In the genomic region with DNA sequence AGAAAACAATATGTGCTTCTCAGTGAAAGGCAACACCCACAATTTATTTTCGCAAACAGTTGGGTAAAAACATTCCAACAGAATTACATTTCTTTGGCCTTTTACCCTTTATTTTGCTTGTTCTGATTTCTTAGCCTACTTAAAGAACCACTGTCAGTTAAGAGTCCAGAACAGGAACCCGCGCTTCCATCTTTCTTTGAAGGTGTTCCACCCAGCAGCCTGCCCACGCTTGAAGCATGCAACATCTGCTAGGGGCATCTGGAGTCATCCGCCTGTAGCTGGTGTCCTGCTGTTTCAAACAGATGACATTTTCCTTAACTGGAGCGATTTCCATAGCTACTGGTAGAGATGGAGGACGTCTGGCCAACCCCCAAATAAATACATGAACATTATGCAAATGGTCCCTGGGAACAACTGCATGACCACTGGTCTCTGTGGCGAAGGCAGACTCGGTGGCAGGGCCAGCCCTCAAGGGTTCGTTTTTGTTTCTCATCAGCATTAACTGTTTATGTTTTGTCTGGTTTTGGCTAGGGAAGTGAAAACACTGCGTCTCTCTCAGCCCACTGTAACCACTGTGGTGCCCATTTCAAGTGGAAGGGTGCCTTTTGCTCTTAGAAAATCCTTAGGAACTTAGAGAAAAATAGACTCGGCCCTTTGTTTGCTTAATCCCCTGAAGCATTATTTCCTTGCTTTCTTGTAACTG, we compare ENCODE assay signal across 9 cellular contexts. TPM values are rescaled to one million over a fixed set of nuclear protein-coding genes. Genes with fewer than 3 reads are reported as not detected.
DNase-seq lines count a peak whose midpoint lies in the region; ATAC-seq, FAIRE-seq and TF ChIP-seq lines count a peak whose summit lies in the region.
"Had no signal": no experiment of that assay in that cellular context is flagged by ENCODE, and none has a peak within 500 bp of the region (broad histone marks: within the 10 kb centered on the region; RNA-seq: fewer than 3 reads in every experiment).

No MANE protein-coding gene starts in this region.

- TF ChIP-seq CTCF in endothelial cell of umbilical vein (IDR thresholded peaks at IDR 0.05; ENCODE audit: extremely low read depth in 1 of 2, insufficient read depth in 1 of 2, low read depth in 1 of 2, low read length in 2 of 2), result no peak
- no peak for TF ChIP-seq CTCF in transverse colon (IDR thresholded peaks at IDR 0.05)
- no peak for TF ChIP-seq CTCF in CD4-positive, alpha-beta T cell (IDR thresholded peaks at IDR 0.05)

- FAIRE-seq in endothelial cell of umbilical vein (lab: Jason Lieb, UNC) (no peak), small intestine (lab: Jason Lieb, UNC) (no peak)

- peaks cover 71% of the 10 kb centered on the region for H3K4me1 ChIP-seq in endothelial cell of umbilical vein (ENCODE audit: control insufficient read depth, extremely low read depth, insufficient read depth, low read length)
- H3K4me1 ChIP-seq in transverse colon, result peaks cover 3 to 32% (median 6%) of the 10 kb centered on the region in 4 donors
- no peaks in the 10 kb centered on the region for H3K4me1 ChIP-seq in small intestine (ENCODE audit: control insufficient read depth in 2 of 2, insufficient read depth in 1 of 2, low read depth in 1 of 2, low read length in 1 of 2)

- H3K27me3 ChIP-seq in endothelial cell of umbilical vein (ENCODE audit: control insufficient read depth in 2 of 2, insufficient read depth in 2 of 2, low read length in 2 of 2) (no peaks in the 10 kb centered on the region), transverse colon (no peaks in the 10 kb centered on the region), small intestine (ENCODE audit: control insufficient read depth in 2 of 2, insufficient read depth in 2 of 2, low read length in 2 of 2) (no peaks in the 10 kb centered on the region)
- no peaks in the 10 kb centered on the region for H3K27me3 ChIP-seq in CD4-positive, alpha-beta T cell (ENCODE audit: control insufficient read depth, insufficient read depth, low read length)

- no peak for TF ChIP-seq EP300 in transverse colon (IDR thresholded peaks at IDR 0.05; ENCODE audit: low read depth)

- no peaks in the 10 kb centered on the region for H4K20me1 ChIP-seq in endothelial cell of umbilical vein (replicated peaks; ENCODE audit: control insufficient read depth, extremely low read depth, insufficient read depth, low read length)

- H3K27me3 Mint-ChIP-seq in T-helper 2 cell treated with Interferon-gamma antibody and Interleukin-4, amounts not matched to agents 5 μg/mL and 100 μg/mL, for 36 hours (ENCODE audit: low read depth), result peaks cover 30% of the 10 kb centered on the region
- peaks cover 39% of the 10 kb centered on the region for H3K27me3 Mint-ChIP-seq in CD4-positive, alpha-beta T cell

- H3K36me3 ChIP-seq in endothelial cell of umbilical vein (ENCODE audit: control insufficient read depth in 2 of 2, extremely low read depth in 1 of 2, insufficient read depth in 2 of 2, low read length in 2 of 2) (peaks cover 31 to 41% of the 10 kb centered on the region in 2 experiments), transverse colon (no peaks in the 10 kb centered on the region), small intestine (ENCODE audit: control insufficient read depth in 2 of 2, insufficient read depth in 2 of 2, low read length in 2 of 2) (no peaks in the 10 kb centered on the region)

- dilution Hi-C loops in endothelial cell of umbilical vein (cut with MboI; ENCODE audit: extremely low pct_ligation_motif_present, low sequenced_read_pairs), result no loop called here

- no peak for TF ChIP-seq POLR2A in endothelial cell of umbilical vein (IDR thresholded peaks at IDR 0.05; ENCODE audit: low read depth, low read length)
- no peak for TF ChIP-seq POLR2A in transverse colon (IDR thresholded peaks at IDR 0.05)

- H3K9me1 ChIP-seq in endothelial cell of umbilical vein (replicated peaks; ENCODE audit: control insufficient read depth, extremely low read depth, insufficient read depth, low read length), result no peaks in the 10 kb centered on the region

- no TSS peak for BruUV-seq in endothelial cell of umbilical vein (replicated peaks; lab: Mats Ljungman, UMichigan)

- ATAC-seq in HG03442 (IDR thresholded peaks at IDR 0.05; ENCODE audit: unreplicated experiment), result peak; percentile 83
- ATAC-seq in activated naive CD4-positive, alpha-beta T cell treated with anti-CD3 and anti-CD28 coated beads, Interleukin-2, amount 50 U/mL, for 72 hours, result no peak
- ATAC-seq in CD4-positive, alpha-beta T cell (ENCODE audit: poor library complexity), result no peak

- no peaks in the 10 kb centered on the region for H3K9me3 Mint-ChIP-seq in T-helper 2 cell treated with Interferon-gamma antibody and Interleukin-4, amounts not matched to agents 5 μg/mL and 100 μg/mL, for 36 hours
- H3K9me3 Mint-ChIP-seq in activated naive CD4-positive, alpha-beta T cell treated with anti-CD3 and anti-CD28 coated beads, Interleukin-2, amount 50 U/mL, for 72 hours, result no peaks in the 10 kb centered on the region
- H3K9me3 Mint-ChIP-seq in CD4-positive, alpha-beta T cell, result peaks cover 3% of the 10 kb centered on the region
- H3K9me3 Mint-ChIP-seq: central memory CD8-positive, alpha-beta T cell had no signal

- H3K4me2 ChIP-seq in endothelial cell of umbilical vein (ENCODE audit: insufficient read depth, low read length), result peak overlapping the region; percentile 37

- H2AFZ ChIP-seq in endothelial cell of umbilical vein (ENCODE audit: low read depth, low read length), result no peak overlapping the region

- no peak for DNase-seq in T-helper 2 cell treated with Interferon-gamma antibody and Interleukin-4, amounts not matched to agents 5 μg/mL and 100 μg/mL, for 36 hours (ENCODE audit: low spot score)
- DNase-seq in T-helper 2 cell (no peak), endothelial cell of umbilical vein (ENCODE audit: low read depth, low spot score) (peak; percentile 54), transverse colon (no peak), small intestine (no peak)
- DNase-seq in activated naive CD4-positive, alpha-beta T cell treated with anti-CD3 and anti-CD28 coated beads, Interleukin-2, amount 50 U/mL, for 72 hours (ENCODE audit: low spot score in 2 of 2), result no peak
- DNase-seq in CD4-positive, alpha-beta T cell, result no peak

- CTCF ChIA-PET in endothelial cell of umbilical vein (lab: Charles Lee), result interaction anchor here (1.1 to 2.7 kb wide), 5 partner anchors 15 to 109 kb away, joined by 3 to 14 read pairs (median 6); a partner anchor contains a TSS
- CTCF ChIA-PET in CD4-positive, alpha-beta T cell (lab: Charles Lee), result no interaction called here

- H3K9ac ChIP-seq in endothelial cell of umbilical vein (replicated peaks; ENCODE audit: extremely low read depth, insufficient read depth, low read length), result peak overlapping the region; percentile 87

- H3K27ac Mint-ChIP-seq in T-helper 2 cell treated with Interferon-gamma antibody and Interleukin-4, amounts not matched to agents 5 μg/mL and 100 μg/mL, for 36 hours, result no peak overlapping the region
- H3K27ac Mint-ChIP-seq in activated naive CD4-positive, alpha-beta T cell treated with anti-CD3 and anti-CD28 coated beads, Interleukin-2, amount 50 U/mL, for 72 hours, result no peak overlapping the region
- H3K27ac Mint-ChIP-seq in CD4-positive, alpha-beta T cell, result no peak overlapping the region

- H3K79me2 ChIP-seq in endothelial cell of umbilical vein (ENCODE audit: control insufficient read depth, insufficient read depth, low read length), result peaks cover 25% of the 10 kb centered on the region

- H3K9me3 ChIP-seq in endothelial cell of umbilical vein (replicated peaks; ENCODE audit: control insufficient read depth, insufficient read depth, low read length), result no peaks in the 10 kb centered on the region
- no peaks in the 10 kb centered on the region for H3K9me3 ChIP-seq in transverse colon
- no peaks in the 10 kb centered on the region for H3K9me3 ChIP-seq in small intestine (ENCODE audit: control insufficient read depth, low read depth)
- H3K9me3 ChIP-seq in CD4-positive, alpha-beta T cell (ENCODE audit: control insufficient read depth, low read length), result no peaks in the 10 kb centered on the region

- peak overlapping the region; percentile 63 for H3K4me3 Mint-ChIP-seq in T-helper 2 cell treated with Interferon-gamma antibody and Interleukin-4, amounts not matched to agents 5 μg/mL and 100 μg/mL, for 36 hours
- H3K4me3 Mint-ChIP-seq in CD4-positive, alpha-beta T cell, result no peak overlapping the region
- H3K4me3 Mint-ChIP-seq: central memory CD8-positive, alpha-beta T cell had no signal

- no peaks in the 10 kb centered on the region for H3K4me1 Mint-ChIP-seq in T-helper 2 cell treated with Interferon-gamma antibody and Interleukin-4, amounts not matched to agents 5 μg/mL and 100 μg/mL, for 36 hours (ENCODE audit: low read depth)
- H3K4me1 Mint-ChIP-seq in CD4-positive, alpha-beta T cell (ENCODE audit: low read depth), result no peaks in the 10 kb centered on the region
- H3K4me1 Mint-ChIP-seq: central memory CD8-positive, alpha-beta T cell had no signal

- in situ Hi-C loops in transverse colon (cut with MboI; ENCODE audit: low pct_ligation_motif_present in 1 of 4, low pct_unique_long_range_greater_than_20kb in 1 of 4, low sequenced_read_pairs in 3 of 4), result no loop called here

- H3K27ac ChIP-seq in endothelial cell of umbilical vein (ENCODE audit: insufficient read depth, low read depth, low read length), result peak overlapping the region; percentile 87
- peak overlapping the region; percentile 45 to 66 (median 64) for H3K27ac ChIP-seq in transverse colon
- H3K27ac ChIP-seq in small intestine (ENCODE audit: low read depth in 1 of 2, low read length in 1 of 2), result peak overlapping the region in 1 of 2 donors; percentile 84
- H3K27ac ChIP-seq in CD4-positive, alpha-beta T cell (ENCODE audit: low read depth, low read length), result no peak overlapping the region

- POLR2A ChIA-PET in endothelial cell of umbilical vein (lab: Charles Lee), result no interaction called here
- POLR2A ChIA-PET in CD4-positive, alpha-beta T cell (lab: Charles Lee), result no interaction called here

- intact Hi-C loops in endothelial cell of umbilical vein (cut with micrococcal nuclease) (no loop called here), transverse colon (cut with DNase I; ENCODE audit: low total_unique reads) (no loop called here)
- intact Hi-C loops in CD4-positive, alpha-beta T cell (cut with DNase I, micrococcal nuclease), result no loop called here

- WGBS in transverse colon (ENCODE audit: low coverage in 1 of 2), 2 donors, result 60 to 86% methylated on average over 11 to 12 of the region's 12 CpGs
- WGBS in small intestine, 3 donors, result 55 to 65% (median 64%) methylated on average over 12 of the region's 12 CpGs

- H3K4me3 ChIP-seq in endothelial cell of umbilical vein (replicated peaks in 1 of 3; ENCODE audit: insufficient read depth in 1 of 3, low read depth in 1 of 3, low read length in 3 of 3) (no peak overlapping the region), transverse colon (no peak overlapping the region), small intestine (ENCODE audit: low read depth in 1 of 2, low read length in 2 of 2) (no peak overlapping the region)

- no peaks in the 10 kb centered on the region for H3K36me3 Mint-ChIP-seq in T-helper 2 cell treated with Interferon-gamma antibody and Interleukin-4, amounts not matched to agents 5 μg/mL and 100 μg/mL, for 36 hours (ENCODE audit: low read depth)
- no peaks in the 10 kb centered on the region for H3K36me3 Mint-ChIP-seq in activated naive CD4-positive, alpha-beta T cell treated with anti-CD3 and anti-CD28 coated beads, Interleukin-2, amount 50 U/mL, for 72 hours
- no peaks in the 10 kb centered on the region for H3K36me3 Mint-ChIP-seq in CD4-positive, alpha-beta T cell (ENCODE audit: low read depth)

RNA-seq across cellular contexts. Expression of a gene that starts 51.6 kb away (rescaled TPM):
- total RNA-seq in endothelial cell of umbilical vein (629 TPM in 2 replicates), transverse colon (10 to 100 TPM; 27.3 to 54.9 (median 40.1) TPM)
- polyA plus RNA-seq in endothelial cell of umbilical vein (370 and 384 TPM in 2 replicates), small intestine (10 to 100 TPM in 1 of 3 donors, 1 to 10 TPM in 2; 2.0 to 12.4 (median 5.9) TPM)
- 215 and 257 TPM in 2 replicates for polyA plus RNA-seq in endothelial cell of umbilical vein (2011; cell fraction: cytosol; rRNA removed)
- 1,231 and 1,345 TPM in 2 replicates for polyA plus RNA-seq in endothelial cell of umbilical vein (2011; cell fraction: nucleus; rRNA removed)
- 367 and 381 TPM in 2 replicates for polyA plus RNA-seq in endothelial cell of umbilical vein (2012)
- 1,043 and 1,135 TPM in 2 replicates for polyA minus RNA-seq in endothelial cell of umbilical vein
- polyA minus RNA-seq in endothelial cell of umbilical vein (2011; cell fraction: cytosol; rRNA and poly(A)+ RNA removed), result not detected
- 1,955 and 2,229 TPM in 2 replicates for polyA minus RNA-seq in endothelial cell of umbilical vein (2011; cell fraction: nucleus; rRNA and poly(A)+ RNA removed)
- total RNA-seq in activated naive CD4-positive, alpha-beta T cell treated with anti-CD3 and anti-CD28 coated beads, Interleukin-2, amount 50 U/mL, for 72 hours, result not detected
- total RNA-seq in CD4-positive, alpha-beta T cell, result not detected

Comparison
In these comparisons a context has a peak if more than half of its experiments do, and no peak if none do; other contexts are left out.
1. RNA of a gene that starts 51.6 kb away (total RNA-seq): 629 TPM in endothelial cell of umbilical vein and 27.3 to 54.9 TPM in transverse colon; not detected in activated naive CD4-positive, alpha-beta T cell treated with anti-CD3 and anti-CD28 coated beads, Interleukin-2, amount 50 U/mL, for 72 hours and not detected in CD4-positive, alpha-beta T cell; every median in the first group is over 10 times any median in the second.